8 cellular contexts compared by ENCODE assay signal in genomic region chr5:122415481-122416120, GRCh38.
A peak's percentile ranks its signal among the peaks of the same experiment; 100 is the strongest.
DNase-seq lines count a peak whose midpoint lies in the region; ATAC-seq and TF ChIP-seq lines count a peak whose summit lies in the region.

No MANE protein-coding gene starts in this region.

- intact Hi-C loops in testis (cut with DNase I; ENCODE audit: low total_unique reads): no loop called here

- in situ Hi-C loops in G401 (cut with HindIII; ENCODE audit: low sequenced_read_pairs): no loop called here

- H3K9me3 ChIP-seq in testis: no peaks in the 10 kb centered on the region

- H3K27ac ChIP-seq in testis: no peak overlapping the region

- TF ChIP-seq CTCF in cardiac fibroblast (IDR thresholded peaks at IDR 0.05; ENCODE audit: low read depth, low read length): peak; percentile 80
- peak; percentile 67 for TF ChIP-seq CTCF in kidney epithelial cell (IDR thresholded peaks at IDR 0.05; ENCODE audit: insufficient read depth, low read length, poor library complexity, severe bottlenecking)
- TF ChIP-seq CTCF in testis (IDR thresholded peaks at IDR 0.05): peak in 2 of 3 experiments; percentile 44 to 49

- no peaks in the 10 kb centered on the region for H3K4me1 ChIP-seq in testis

- 56 to 65% methylated on average over 9 of the region's 9 CpGs for WGBS in testis, 2 donors

- no peak overlapping the region for H3K4me3 ChIP-seq in cardiac fibroblast (replicated peaks in 1 of 2; ENCODE audit: low read depth in 2 of 2, low read length in 2 of 2)
- no peak overlapping the region for H3K4me3 ChIP-seq in kidney epithelial cell (ENCODE audit: low read depth, low read length)
- H3K4me3 ChIP-seq in testis: no peak overlapping the region

- peak; percentile 89 for ATAC-seq in GM21360 (IDR thresholded peaks at IDR 0.05; ENCODE audit: unreplicated experiment)
- peak; percentile 73 for ATAC-seq in HG03457 (IDR thresholded peaks at IDR 0.05; ENCODE audit: unreplicated experiment)

- peak; percentile 93 for DNase-seq in G401 (ENCODE audit: low spot score)
- DNase-seq in NCI-H460 (ENCODE audit: extremely low read depth, low read depth): peak; percentile 52
- DNase-seq in cardiac fibroblast (ENCODE audit: low read depth in 2 of 2): peak; percentile 75 to 84
- DNase-seq in kidney epithelial cell (ENCODE audit: low read depth): peak; percentile 25
- DNase-seq in testis: peak; percentile 79
- no peak for DNase-seq in activated CD4-positive, alpha-beta T cell treated with anti-CD3 and anti-CD28 coated beads, Interleukin-2, amount 50 U/mL, for 4 hours

- TF ChIP-seq POLR2A in testis (IDR thresholded peaks at IDR 0.05): no peak

- H3K36me3 ChIP-seq in kidney epithelial cell (ENCODE audit: control insufficient read depth, insufficient read depth, low read length): no peaks in the 10 kb centered on the region
- no peaks in the 10 kb centered on the region for H3K36me3 ChIP-seq in testis (ENCODE audit: low read depth, missing control alignments)

- H3K27me3 ChIP-seq in kidney epithelial cell (ENCODE audit: control insufficient read depth, insufficient read depth, low read length) (no peaks in the 10 kb centered on the region), testis (no peaks in the 10 kb centered on the region)

Comparison
In these comparisons a context has a peak if more than half of its experiments do, and no peak if none do; other contexts are left out.
1. DNase-seq: peak in G401 (single experiment), NCI-H460 (single experiment), cardiac fibroblast (2 of 2), kidney epithelial cell (single experiment) and testis (single experiment); none in activated CD4-positive, alpha-beta T cell treated with anti-CD3 and anti-CD28 coated beads, Interleukin-2, amount 50 U/mL, for 4 hours (0 of 2).
2. Peak in every context shown above with its lines, with median percentiles within 50 percentile points of each other: CTCF ChIP-seq.